1 cellular context compared by ENCODE assay signal in the genomic region with DNA sequence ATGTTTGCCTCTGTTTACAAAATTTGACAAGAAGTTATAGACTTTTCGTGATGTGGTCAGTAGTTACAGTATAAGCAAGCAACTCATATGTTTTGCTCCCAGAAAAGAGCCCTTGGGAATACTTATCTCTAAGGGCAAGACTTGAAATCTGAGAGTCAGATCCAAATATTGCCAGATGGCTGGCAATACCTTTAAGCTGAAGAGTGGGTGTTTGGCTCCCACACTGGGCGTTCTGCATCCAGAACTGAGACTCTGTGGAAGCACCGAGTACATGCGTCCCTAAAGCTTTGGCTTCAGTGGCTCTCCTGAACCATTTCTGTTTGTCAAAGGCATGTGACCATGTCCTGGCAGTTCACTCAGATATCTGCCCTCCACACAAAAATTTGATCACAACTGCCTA.
TF ChIP-seq lines count a peak whose summit lies in the region.

No MANE protein-coding gene starts in this region.

TF ChIP-seq in IMR-90, 13 proteins besides CTCF, POLR2A, EP300 and RAD21 (continued from another document):
- TF ChIP-seq ELK1 (IDR thresholded peaks at IDR 0.05; ENCODE audit: borderline replicate concordance, low read depth, low read length) (no peak), BHLHE40 (IDR thresholded peaks at IDR 0.05; ENCODE audit: low read depth, low read length) (no peak), CHD1 (IDR thresholded peaks at IDR 0.05; ENCODE audit: low read depth, low read length) (no peak)
TF ChIP-seq in IMR-90: peak in this region for 0.
